In genomic region chr9:103242486-103242885, GRCh38 we compare ENCODE assay signal across 28 cellular contexts.
"Had no signal": no experiment of that assay in that cellular context is flagged by ENCODE, and none has a peak within 500 bp of the region (broad histone marks: within the 10 kb centered on the region; RNA-seq: fewer than 3 reads in every experiment).

No MANE protein-coding gene starts in this region.

- H3K4me3 Mint-ChIP-seq: stimulated activated effector memory CD8-positive, alpha-beta T cell treated with anti-CD3 and anti-CD28 coated beads, Interleukin-12 subunit alpha, Interleukin-12 subunit beta, amount 100 ng/mL, for 72 hours; stimulated activated memory B cell treated with anti-CD40 and anti-IgM and Interleukin-4, amounts not matched to agents 10 μg/mL and 1 μg/mL and 100 μg/mL, for 72 hours; stimulated activated naive B cell treated with anti-CD40 and anti-IgM and Interleukin-4, amounts not matched to agents 10 μg/mL and 1 μg/mL and 100 μg/mL, for 72 hours; stimulated activated naive CD8-positive, alpha-beta T cell treated with anti-CD3 and anti-CD28 coated beads, Interleukin-15, amount 100 ng/mL, for 72 hours; stimulated activated naive CD8-positive, alpha-beta T cell treated with anti-CD3 and anti-CD28 coated beads, Interleukin-15, Interleukin-2, amounts not matched to agents 100 ng/mL and 50 ng/mL, for 24 hours; type B pancreatic cell had no signal

- H3K9me3 Mint-ChIP-seq: stimulated activated memory B cell treated with anti-CD40 and anti-IgM and Interleukin-4, amounts not matched to agents 10 μg/mL and 1 μg/mL and 100 μg/mL, for 72 hours; stimulated activated naive B cell treated with anti-CD40 and anti-IgM and Interleukin-4, amounts not matched to agents 10 μg/mL and 1 μg/mL and 100 μg/mL, for 72 hours; type B pancreatic cell had no signal

- H3K9me3 ChIP-seq: testis, thoracic aorta, thyroid gland, tibial artery, tibial nerve, transverse colon, upper lobe of left lung, upper lobe of right lung, uterus, vagina had no signal

- H3K36me3 Mint-ChIP-seq: stimulated activated effector memory CD8-positive, alpha-beta T cell treated with anti-CD3 and anti-CD28 coated beads, Interleukin-12 subunit alpha, Interleukin-12 subunit beta, amount 100 ng/mL, for 72 hours; stimulated activated memory B cell treated with anti-CD40 and anti-IgM and Interleukin-4, amounts not matched to agents 10 μg/mL and 1 μg/mL and 100 μg/mL, for 72 hours; stimulated activated naive B cell treated with anti-CD40 and anti-IgM and Interleukin-4, amounts not matched to agents 10 μg/mL and 1 μg/mL and 100 μg/mL, for 72 hours; type B pancreatic cell had no signal

- DNase-seq: stimulated activated CD4-positive, alpha-beta T cell treated with anti-CD3 and anti-CD28 coated beads, Interleukin-2, amount 100 ng/mL, for 48 hours; stimulated activated CD4-positive, alpha-beta T cell treated with anti-CD3 and anti-CD28 coated beads, Interleukin-4, amount 100 ng/mL, for 1 hour; stimulated activated CD4-positive, alpha-beta T cell treated with anti-CD3 and anti-CD28 coated beads, Interleukin-4, amount 100 ng/mL, for 24 hours; stimulated activated CD4-positive, alpha-beta T cell treated with anti-CD3 and anti-CD28 coated beads, Interleukin-4, amount 100 ng/mL, for 4 hours; stimulated activated CD8-positive, alpha-beta memory T cell treated with anti-CD3 and anti-CD28 coated beads, Interleukin-4, amount 100 ng/mL, for 48 hours; stimulated activated naive B cell treated with anti-CD40 and anti-IgM and Interleukin-4, amounts not matched to agents 10 μg/mL and 1 μg/mL and 100 μg/mL, for 72 hours; stimulated activated naive CD4-positive, alpha-beta T cell; stimulated activated naive CD4-positive, alpha-beta T cell treated with Interleukin-2 at 50 U/mL for 16 hours; stimulated activated naive CD8-positive, alpha-beta T cell treated with anti-CD3 and anti-CD28 coated beads, Interleukin-15, amount 100 ng/mL, for 72 hours; stimulated activated naive CD8-positive, alpha-beta T cell treated with anti-CD3 and anti-CD28 coated beads, Interleukin-15, Interleukin-2, amounts not matched to agents 100 U/mL and 50 U/mL, for 24 hours; stomach; substantia nigra; testis; thyroid gland; tibial artery; transverse colon; trophoblast cell; upper lobe of left lung; upper lobe of right lung; uterus had no signal

- H3K27ac Mint-ChIP-seq: stimulated activated effector memory CD8-positive, alpha-beta T cell treated with anti-CD3 and anti-CD28 coated beads, Interleukin-12 subunit alpha, Interleukin-12 subunit beta, amount 100 ng/mL, for 72 hours; stimulated activated memory B cell treated with anti-CD40 and anti-IgM and Interleukin-4, amounts not matched to agents 10 μg/mL and 1 μg/mL and 100 μg/mL, for 72 hours; stimulated activated naive B cell treated with anti-CD40 and anti-IgM and Interleukin-4, amounts not matched to agents 10 μg/mL and 1 μg/mL and 100 μg/mL, for 72 hours; stimulated activated naive CD8-positive, alpha-beta T cell treated with anti-CD3 and anti-CD28 coated beads, Interleukin-15, amount 100 ng/mL, for 72 hours; stimulated activated naive CD8-positive, alpha-beta T cell treated with anti-CD3 and anti-CD28 coated beads, Interleukin-15, Interleukin-2, amounts not matched to agents 100 ng/mL and 50 ng/mL, for 24 hours; type B pancreatic cell had no signal

- H3K4me1 Mint-ChIP-seq: stimulated activated effector memory CD8-positive, alpha-beta T cell treated with anti-CD3 and anti-CD28 coated beads, Interleukin-12 subunit alpha, Interleukin-12 subunit beta, amount 100 ng/mL, for 72 hours; stimulated activated memory B cell treated with anti-CD40 and anti-IgM and Interleukin-4, amounts not matched to agents 10 μg/mL and 1 μg/mL and 100 μg/mL, for 72 hours; stimulated activated naive B cell treated with anti-CD40 and anti-IgM and Interleukin-4, amounts not matched to agents 10 μg/mL and 1 μg/mL and 100 μg/mL, for 72 hours; stimulated activated naive CD8-positive, alpha-beta T cell treated with anti-CD3 and anti-CD28 coated beads, Interleukin-15, amount 100 ng/mL, for 72 hours had no signal

- H3K27me3 Mint-ChIP-seq: stimulated activated memory B cell treated with anti-CD40 and anti-IgM and Interleukin-4, amounts not matched to agents 10 μg/mL and 1 μg/mL and 100 μg/mL, for 72 hours; stimulated activated naive B cell treated with anti-CD40 and anti-IgM and Interleukin-4, amounts not matched to agents 10 μg/mL and 1 μg/mL and 100 μg/mL, for 72 hours; stimulated activated naive CD8-positive, alpha-beta T cell treated with anti-CD3 and anti-CD28 coated beads, Interleukin-15, amount 100 ng/mL, for 72 hours; stimulated activated naive CD8-positive, alpha-beta T cell treated with anti-CD3 and anti-CD28 coated beads, Interleukin-15, Interleukin-2, amounts not matched to agents 100 ng/mL and 50 ng/mL, for 24 hours; type B pancreatic cell had no signal

- H3K27me3 ChIP-seq: stomach, suprapubic skin, testis, thyroid gland, tibial artery, tibial nerve, transverse colon, upper lobe of left lung, upper lobe of right lung, uterus, vagina had no signal

- ATAC-seq: stimulated activated effector memory CD8-positive, alpha-beta T cell treated with anti-CD3 and anti-CD28 coated beads, Interleukin-12 subunit alpha, Interleukin-12 subunit beta, amount 100 ng/mL, for 72 hours; stimulated activated memory B cell treated with anti-CD40 and anti-IgM and Interleukin-4, amounts not matched to agents 10 μg/mL and 1 μg/mL and 100 μg/mL, for 72 hours; stimulated activated naive B cell treated with anti-CD40 and anti-IgM and Interleukin-4, amounts not matched to agents 10 μg/mL and 1 μg/mL and 100 μg/mL, for 72 hours; stimulated activated naive CD8-positive, alpha-beta T cell treated with anti-CD3 and anti-CD28 coated beads, Interleukin-15, amount 100 ng/mL, for 72 hours; stimulated activated naive CD8-positive, alpha-beta T cell treated with anti-CD3 and anti-CD28 coated beads, Interleukin-15, Interleukin-2, amounts not matched to agents 100 U/mL and 50 U/mL, for 24 hours; upper lobe of right lung had no signal

- H3K36me3 ChIP-seq: stomach, suprapubic skin, thoracic aorta, thyroid gland, tibial artery, tibial nerve, transverse colon, upper lobe of left lung, upper lobe of right lung, uterus, vagina had no signal

- H3K27ac ChIP-seq: stomach, suprapubic skin, testis, thoracic aorta, thyroid gland, tibial artery, tibial nerve, transverse colon, upper lobe of left lung, upper lobe of right lung, uterus, vagina had no signal

- H3K4me3 ChIP-seq: stomach, suprapubic skin, testis, thoracic aorta, thyroid gland, tibial artery, tibial nerve, transverse colon, upper lobe of left lung, upper lobe of right lung, uterus, vagina had no signal

- H3K4me1 ChIP-seq: stomach, suprapubic skin, testis, thyroid gland, tibial artery, tibial nerve, transverse colon, upper lobe of left lung, upper lobe of right lung, uterus, vagina had no signal
